14 cellular contexts compared by ENCODE assay signal in the genomic region with DNA sequence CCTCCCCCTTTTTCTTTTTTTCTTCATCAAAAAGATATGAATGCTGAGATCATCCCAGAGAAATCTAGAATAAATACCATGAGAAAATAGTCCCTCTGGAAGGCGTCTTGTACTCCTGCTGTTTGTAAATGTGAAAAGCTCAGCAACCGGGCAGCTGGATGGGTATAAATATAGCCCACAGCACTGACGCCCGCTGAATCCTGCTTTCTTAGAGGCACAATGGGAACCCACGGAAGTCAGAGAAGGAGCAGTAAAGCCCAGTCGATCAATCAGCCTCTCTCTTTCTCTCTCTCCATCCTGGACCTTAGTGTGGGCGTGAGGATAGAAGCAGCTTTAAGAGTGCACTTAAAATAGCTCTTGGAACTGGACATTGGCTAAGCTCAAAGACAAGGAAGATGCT.
DNase-seq lines count a peak whose midpoint lies in the region; ATAC-seq and TF ChIP-seq lines count a peak whose summit lies in the region.
"Had no signal": no experiment of that assay in that cellular context is flagged by ENCODE, and none has a peak within 500 bp of the region (broad histone marks: within the 10 kb centered on the region; RNA-seq: fewer than 3 reads in every experiment).

No MANE protein-coding gene starts in this region.

- H3K27ac ChIP-seq in ascending aorta (peak overlapping the region; percentile 80 to 91), heart right ventricle (peak overlapping the region; percentile 51 to 91 (median 73)), uterus (peak overlapping the region; percentile 71 to 86)
- H3K27ac ChIP-seq: SJSA1 had no signal

- H3K36me3 ChIP-seq in ascending aorta, result no peaks in the 10 kb centered on the region
- peaks cover 0 to 4% (median 0%) of the 10 kb centered on the region in 9 donors for H3K36me3 ChIP-seq in heart right ventricle
- no peaks in the 10 kb centered on the region for H3K36me3 ChIP-seq in uterus
- H3K36me3 ChIP-seq: SJSA1 had no signal

- H3K4me1 Mint-ChIP-seq in progenitor cell of endocrine pancreas (ENCODE audit: low read depth), result peaks cover 57% of the 10 kb centered on the region

- H3K27ac Mint-ChIP-seq in progenitor cell of endocrine pancreas, result no peak overlapping the region
- H3K27ac Mint-ChIP-seq: natural killer cell had no signal

- DNase-seq in ascending aorta (ENCODE audit: low spot score in 2 of 2) (peak in 1 of 2 donors; percentile 77), heart right ventricle (peak in 1 of 2 donors; percentile 42), occipital lobe (lab: John Stamatoyannopoulos, UW) (peak; percentile 44), uterus (no peak), progenitor cell of endocrine pancreas (ENCODE audit: low spot score, unreplicated experiment) (no peak), pons (ENCODE audit: low spot score) (no peak)
- DNase-seq in stimulated activated CD4-positive, alpha-beta T cell treated with anti-CD3 and anti-CD28 coated beads, Interleukin-1b, Interleukin-23, amount 100 ng/mL, for 48 hours, result no peak
- DNase-seq: activated CD8-positive, alpha-beta memory T cell treated with anti-CD3 and anti-CD28 coated beads, Interleukin-2, amount 50 U/mL, for 4 hours; natural killer cell; NCI-H1048; NCI-H524; stimulated activated CD4-positive, alpha-beta T cell treated with anti-CD3 and anti-CD28 coated beads, Interleukin-4, amount 100 ng/mL, for 4 hours had no signal

- TF ChIP-seq POLR2A in uterus (IDR thresholded peaks at IDR 0.05), result no peak

- H3K9me3 Mint-ChIP-seq in progenitor cell of endocrine pancreas (ENCODE audit: low read depth), result peaks cover 6% of the 10 kb centered on the region
- H3K9me3 Mint-ChIP-seq: natural killer cell had no signal

- ATAC-seq in heart right ventricle (peak; percentile 42 to 78 (median 67)), HG02840 (IDR thresholded peaks at IDR 0.05; ENCODE audit: low FRiP score, unreplicated experiment) (no peak)
- ATAC-seq: natural killer cell had no signal

- WGBS in heart right ventricle, 2 donors, result 15 to 20% methylated on average over 7 of the region's 7 CpGs

- intact Hi-C loops in ascending aorta (cut with DNase I), result loop anchor here (10.0 kb wide), 1 partner anchor 139 kb away; no protein-coding TSS in a partner anchor
- intact Hi-C loops in heart right ventricle (cut with DNase I), result loop anchor here in 4 of 10 donors (10.0 kb wide), 1 partner anchor 139 kb away; no protein-coding TSS in a partner anchor
- intact Hi-C loops in uterus (cut with DNase I; ENCODE audit: low total_unique reads), result no loop called here

- no peaks in the 10 kb centered on the region for H3K27me3 Mint-ChIP-seq in progenitor cell of endocrine pancreas

- H3K27me3 ChIP-seq in ascending aorta (no peaks in the 10 kb centered on the region), heart right ventricle (no peaks in the 10 kb centered on the region), uterus (no peaks in the 10 kb centered on the region)
- H3K27me3 ChIP-seq: SJSA1 had no signal

- no peaks in the 10 kb centered on the region for H3K9me3 ChIP-seq in ascending aorta
- H3K9me3 ChIP-seq in heart right ventricle, result no peaks in the 10 kb centered on the region
- no peaks in the 10 kb centered on the region for H3K9me3 ChIP-seq in uterus
- H3K9me3 ChIP-seq: SJSA1 had no signal

- peaks cover 30 to 53% of the 10 kb centered on the region in 2 donors for H3K4me1 ChIP-seq in ascending aorta
- H3K4me1 ChIP-seq in heart right ventricle, result peaks cover 6 to 76% (median 60%) of the 10 kb centered on the region in 9 donors
- no peaks in the 10 kb centered on the region for H3K4me1 ChIP-seq in uterus

- H3K4me3 ChIP-seq in ascending aorta, result peak overlapping the region; percentile 25 to 48
- H3K4me3 ChIP-seq in heart right ventricle, result peak overlapping the region in 6 of 10 donors; percentile 16 to 39 (median 26)
- no peak overlapping the region for H3K4me3 ChIP-seq in uterus
- H3K4me3 ChIP-seq: SJSA1 had no signal

- no peak overlapping the region for H3K4me3 Mint-ChIP-seq in progenitor cell of endocrine pancreas (ENCODE audit: low read depth)
- H3K4me3 Mint-ChIP-seq: natural killer cell had no signal

- TF ChIP-seq CTCF in ascending aorta (IDR thresholded peaks at IDR 0.05), result no peak
- TF ChIP-seq CTCF in heart right ventricle (IDR thresholded peaks at IDR 0.05), result no peak
- no peak for TF ChIP-seq CTCF in uterus (IDR thresholded peaks at IDR 0.05)
- no peak for TF ChIP-seq CTCF in progenitor cell of endocrine pancreas (IDR thresholded peaks at IDR 0.05; ENCODE audit: unreplicated experiment)

- H3K36me3 Mint-ChIP-seq in progenitor cell of endocrine pancreas (ENCODE audit: insufficient read depth), result peaks cover 13% of the 10 kb centered on the region
- H3K36me3 Mint-ChIP-seq: natural killer cell had no signal

Comparison
In these comparisons a context has a peak if more than half of its experiments do, and no peak if none do; other contexts are left out.
1. H3K4me3 ChIP-seq: peak in ascending aorta (2 of 2) and heart right ventricle (6 of 10); none in uterus (0 of 2).
2. Peak in every context shown above with its lines, with median percentiles within 50 percentile points of each other: H3K27ac ChIP-seq.